8 cellular contexts compared by ENCODE assay signal in the genomic region with DNA sequence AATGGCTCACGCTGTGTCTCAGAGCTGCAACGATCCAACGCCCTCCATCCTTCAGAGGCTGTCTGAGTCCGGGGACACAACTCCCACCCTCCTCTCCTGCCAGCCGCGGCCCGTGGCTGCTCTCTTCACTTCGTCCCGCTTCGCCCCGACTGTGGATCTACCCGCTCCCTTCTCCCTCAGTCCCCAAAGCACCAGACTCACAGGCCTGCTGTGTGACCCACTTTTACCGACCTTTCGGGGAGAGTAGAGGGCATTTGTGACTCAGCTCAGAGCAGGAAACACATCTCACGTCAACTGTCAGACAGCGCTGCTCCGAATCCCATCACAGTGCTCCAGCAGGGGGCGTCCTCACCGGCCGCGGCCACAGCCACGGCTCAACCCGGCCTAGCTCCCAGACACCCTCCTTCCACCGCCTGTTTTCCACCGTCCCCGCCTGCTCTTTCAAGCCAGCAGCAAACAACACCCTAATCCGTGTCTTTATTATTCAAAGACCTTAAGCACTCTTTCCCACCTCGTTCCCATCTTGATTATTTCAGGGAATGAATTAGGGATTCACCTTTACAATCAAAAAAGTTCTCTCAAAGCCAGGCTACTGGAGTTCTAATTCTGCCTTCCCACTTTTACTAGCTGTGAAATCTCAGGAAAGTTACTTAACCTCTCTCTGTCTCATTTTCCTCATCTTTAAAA. TPM values are rescaled to one million over a fixed set of nuclear protein-coding genes. Genes with fewer than 3 reads are reported as not detected.
DNase-seq lines count a peak whose midpoint lies in the region; ATAC-seq and TF ChIP-seq lines count a peak whose summit lies in the region.

No MANE protein-coding gene starts in this region.

- no peaks in the 10 kb centered on the region for H3K9me3 ChIP-seq in endodermal cell (ENCODE audit: control insufficient read depth, low read length)

- H3K4me1 ChIP-seq in endodermal cell (ENCODE audit: control insufficient read depth, insufficient read depth, low read length): no peaks in the 10 kb centered on the region

- H3K4me3 Mint-ChIP-seq in endodermal cell: peak overlapping the region; percentile 42

- no peaks in the 10 kb centered on the region for H3K36me3 Mint-ChIP-seq in endodermal cell (ENCODE audit: low read depth)

- peaks cover 17% of the 10 kb centered on the region for H3K4me1 Mint-ChIP-seq in endodermal cell

- no peak overlapping the region for H3K27ac Mint-ChIP-seq in endodermal cell

- WGBS in endodermal cell (ENCODE audit: insufficient coverage in 1 of 2, insufficient read length in 1 of 2), 2 experiments: 13 to 21% methylated on average over 11 to 28 of the region's 28 CpGs

- no peaks in the 10 kb centered on the region for H3K36me3 ChIP-seq in endodermal cell (ENCODE audit: control insufficient read depth, insufficient read depth, low read length)

- peaks cover 96% of the 10 kb centered on the region for H3K27me3 Mint-ChIP-seq in endodermal cell (ENCODE audit: insufficient read depth)

- H3K4me3 ChIP-seq in endodermal cell (ENCODE audit: low read length): peak overlapping the region; percentile 70

- H3K9ac ChIP-seq in endodermal cell (ENCODE audit: extremely low read depth, low read length, poor library complexity, severe bottlenecking): no peak overlapping the region

- peak; percentile 71 for ATAC-seq in HG02852 (IDR thresholded peaks at IDR 0.05; ENCODE audit: unreplicated experiment)
- no peak for ATAC-seq in GM18520 (IDR thresholded peaks at IDR 0.05; ENCODE audit: unreplicated experiment)

- H3K9me3 Mint-ChIP-seq in endodermal cell: no peaks in the 10 kb centered on the region

- H3K27ac ChIP-seq in endodermal cell (ENCODE audit: low read depth, low read length): no peak overlapping the region

- peaks cover 66% of the 10 kb centered on the region for H3K27me3 ChIP-seq in endodermal cell (ENCODE audit: control insufficient read depth, insufficient read depth, low read length, poor library complexity, severe bottlenecking)

- TF ChIP-seq CTCF in endodermal cell (conservative IDR thresholded peaks at IDR 0.05): peak; percentile 97

- peak; percentile 12 for DNase-seq in GM04503 (ENCODE audit: low read depth)
- DNase-seq in NOMO-1 (lab: John Stamatoyannopoulos, UW; ENCODE audit: unreplicated experiment in 2 of 2): peak; percentile 62 to 81
- DNase-seq in activated CD8-positive, alpha-beta memory T cell treated with anti-CD3 and anti-CD28 coated beads, Interleukin-2, amount 50 U/mL, for 1 hour (ENCODE audit: extremely low read depth): peak; percentile 52
- DNase-seq in endodermal cell: peak; percentile 99
- peak; percentile 82 for DNase-seq in midbrain (lab: John Stamatoyannopoulos, UW)
- peak; percentile 73 for DNase-seq in stimulated activated CD8-positive, alpha-beta memory T cell treated with anti-CD3 and anti-CD28 coated beads, Interleukin-15, amount 100 ng/mL, for 1 hour (ENCODE audit: low read depth)

RNA-seq across cellular contexts. Expression of a gene that starts 5.0 kb away (rescaled TPM):
- total RNA-seq in endodermal cell: not detected
- not detected for polyA plus RNA-seq in endodermal cell (2013, experiment 1 of 2)
- polyA plus RNA-seq in endodermal cell (2013, experiment 2 of 2): not detected

RNA-seq across cellular contexts. Expression of a gene that starts 16.1 kb away (rescaled TPM):
- total RNA-seq in endodermal cell: under 1 TPM; 0.62 to 0.77 TPM
- polyA plus RNA-seq in endodermal cell (2013, experiment 1 of 2): 0.36 TPM
- polyA plus RNA-seq in endodermal cell (2013, experiment 2 of 2): 0.25 TPM

RNA-seq across cellular contexts. Expression of a gene that starts 27.2 kb away (rescaled TPM):
- total RNA-seq in endodermal cell: under 1 TPM in 1 of 2 donors, not detected in 1; 0.20 TPM
- 0.28 TPM for polyA plus RNA-seq in endodermal cell (2013, experiment 1 of 2)
- 0.04 TPM for polyA plus RNA-seq in endodermal cell (2013, experiment 2 of 2)

RNA-seq across cellular contexts. Expression of a gene that starts 41.8 kb away (rescaled TPM):
- total RNA-seq in endodermal cell: not detected
- 4.4 TPM for polyA plus RNA-seq in endodermal cell (2013, experiment 1 of 2)
- polyA plus RNA-seq in endodermal cell (2013, experiment 2 of 2): 3.2 TPM

Comparison
In these comparisons a context has a peak if more than half of its experiments do, and no peak if none do; other contexts are left out.
1. DNase-seq: peak in every context shown above with its lines; median percentile 99 in endodermal cell; 82 in midbrain; 73 in stimulated activated CD8-positive, alpha-beta memory T cell treated with anti-CD3 and anti-CD28 coated beads, Interleukin-15, amount 100 ng/mL, for 1 hour; 72 in NOMO-1; 52 in activated CD8-positive, alpha-beta memory T cell treated with anti-CD3 and anti-CD28 coated beads, Interleukin-2, amount 50 U/mL, for 1 hour; 12 in GM04503.